Comparison of ENCODE assay signal across 10 cellular contexts in the genomic region with DNA sequence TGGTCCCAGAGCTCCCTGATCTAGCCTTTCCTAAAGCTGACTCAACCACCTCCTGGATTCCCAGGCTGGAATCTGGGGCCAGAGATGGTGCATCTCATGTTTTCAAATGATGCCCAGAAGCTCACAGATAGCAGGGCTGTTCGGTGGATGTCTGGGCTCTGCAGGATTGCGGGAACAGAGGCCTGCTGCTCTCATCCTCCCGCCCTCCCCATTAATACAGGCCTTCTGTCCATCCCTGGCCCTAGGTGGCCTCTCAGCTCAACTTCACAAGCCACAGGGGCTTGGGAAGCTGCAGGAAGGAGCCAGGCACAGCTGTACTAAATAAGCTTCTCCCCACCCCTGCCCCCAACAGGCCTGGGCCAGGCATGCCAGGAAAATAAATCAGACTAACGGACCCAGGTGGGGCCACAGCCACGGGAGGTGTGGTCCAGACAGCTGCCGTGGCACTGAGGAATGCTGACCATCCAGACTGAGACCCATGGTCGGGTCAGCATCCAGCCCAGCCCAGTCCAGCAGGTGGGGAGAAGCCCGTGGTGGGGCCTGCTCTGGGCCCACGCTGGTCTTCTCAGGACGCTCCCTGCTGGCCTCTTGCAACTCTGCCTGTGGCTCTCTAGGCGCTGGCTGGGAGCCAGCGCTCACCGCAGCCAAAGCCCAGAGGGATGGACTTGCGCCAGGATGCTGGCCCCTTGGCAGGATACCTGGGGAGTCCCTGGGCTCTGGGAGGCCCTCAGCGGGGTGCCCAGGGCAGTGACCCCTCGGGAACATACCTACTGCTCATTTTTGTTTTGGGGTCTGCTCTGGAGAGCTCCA. TPM values are rescaled to one million over a fixed set of nuclear protein-coding genes. Genes with fewer than 3 reads are reported as not detected.
A peak's percentile ranks its signal among the peaks of the same experiment; 100 is the strongest.
DNase-seq lines count a peak whose midpoint lies in the region; ATAC-seq, FAIRE-seq and TF ChIP-seq lines count a peak whose summit lies in the region.
"Had no signal": no experiment of that assay in that cellular context is flagged by ENCODE, and none has a peak within 500 bp of the region (broad histone marks: within the 10 kb centered on the region; RNA-seq: fewer than 3 reads in every experiment).

No MANE protein-coding gene starts in this region.

- peak overlapping the region in 8 of 11 experiments; percentile 14 to 69 (median 39); a peak in 13 of 22 replicates for H3K4me2 ChIP-seq in BLaER1 treated with 17β-estradiol and CSF1 and Interleukin-3, amounts not matched to agents 10 nM and 100 nM
- peak overlapping the region; percentile 32 for H3K4me2 ChIP-seq in astrocyte (ENCODE audit: low read length)

- CTCF ChIA-PET in CD8-positive, alpha-beta T cell (lab: Charles Lee) = interaction anchor here (0.8 to 5.2 kb wide), 27 partner anchors 10 to 398 kb away, joined by 3 to 85 read pairs (median 9); a partner anchor contains a TSS

- no peak overlapping the region for H3K27ac ChIP-seq in BLaER1 treated with 17β-estradiol and CSF1 and Interleukin-3, amounts not matched to agents 10 nM and 100 nM
- peak overlapping the region; percentile 37 for H3K27ac ChIP-seq in astrocyte (ENCODE audit: low read depth, low read length)
- H3K27ac ChIP-seq in right lobe of liver = no peak overlapping the region
- no peak overlapping the region for H3K27ac ChIP-seq in CD8-positive, alpha-beta T cell (ENCODE audit: low read depth, low read length)

- H3K36me3 Mint-ChIP-seq in astrocyte (ENCODE audit: low read depth, unreplicated experiment) = no peaks in the 10 kb centered on the region
- H3K36me3 Mint-ChIP-seq in CD8-positive, alpha-beta T cell = no peaks in the 10 kb centered on the region
- no peaks in the 10 kb centered on the region for H3K36me3 Mint-ChIP-seq in progenitor cell of endocrine pancreas (ENCODE audit: insufficient read depth)

- no peaks in the 10 kb centered on the region for H3K36me3 ChIP-seq in BLaER1 treated with 17β-estradiol and CSF1 and Interleukin-3, amounts not matched to agents 10 nM and 100 nM
- no peaks in the 10 kb centered on the region for H3K36me3 ChIP-seq in astrocyte (ENCODE audit: insufficient read depth, low read length)
- no peaks in the 10 kb centered on the region for H3K36me3 ChIP-seq in right lobe of liver
- no peaks in the 10 kb centered on the region for H3K36me3 ChIP-seq in CD8-positive, alpha-beta T cell (ENCODE audit: insufficient read depth, low read length)

- H3K27me3 Mint-ChIP-seq in astrocyte (ENCODE audit: low read depth, unreplicated experiment) (peaks cover 17% of the 10 kb centered on the region), progenitor cell of endocrine pancreas (peaks cover 25% of the 10 kb centered on the region)
- H3K27me3 Mint-ChIP-seq in CD8-positive, alpha-beta T cell (ENCODE audit: low read depth) = peaks cover 8% of the 10 kb centered on the region

- H3K4me3 Mint-ChIP-seq in astrocyte (ENCODE audit: unreplicated experiment) (peak overlapping the region; percentile 27), progenitor cell of endocrine pancreas (ENCODE audit: low read depth) (no peak overlapping the region)
- no peak overlapping the region for H3K4me3 Mint-ChIP-seq in CD8-positive, alpha-beta T cell

- ATAC-seq in right lobe of liver (peak; percentile 22 to 53 (median 44)), HG03457 (IDR thresholded peaks at IDR 0.05; ENCODE audit: unreplicated experiment) (no peak)
- ATAC-seq in CD8-positive, alpha-beta T cell = no peak
- ATAC-seq: GM12878 had no signal

- H2AFZ ChIP-seq in astrocyte (ENCODE audit: low read depth, low read length) = no peak overlapping the region

- FAIRE-seq in astrocyte (lab: Jason Lieb, UNC) (no peak), GM12892 (lab: Jason Lieb, UNC) (no peak)
- FAIRE-seq: GM12878 had no signal

- no peak for TF ChIP-seq POLR2A in right lobe of liver (IDR thresholded peaks at IDR 0.05)
- no peak for TF ChIP-seq POLR2A in GM12892 (IDR thresholded peaks at IDR 0.05; ENCODE audit: low read depth, low read length)

- H3K4me3 ChIP-seq in BLaER1 treated with 17β-estradiol and CSF1 and Interleukin-3, amounts not matched to agents 10 nM and 100 nM = no peak overlapping the region
- H3K4me3 ChIP-seq in astrocyte (ENCODE audit: insufficient read depth, low read depth, low read length) = no peak overlapping the region
- H3K4me3 ChIP-seq in right lobe of liver = no peak overlapping the region
- no peak overlapping the region for H3K4me3 ChIP-seq in CD8-positive, alpha-beta T cell (ENCODE audit: low read depth, low read length)
- H3K4me3 ChIP-seq: GM12878 had no signal

- H3K9me3 Mint-ChIP-seq in astrocyte (ENCODE audit: unreplicated experiment) (no peaks in the 10 kb centered on the region), progenitor cell of endocrine pancreas (ENCODE audit: low read depth) (no peaks in the 10 kb centered on the region)
- H3K9me3 Mint-ChIP-seq in CD8-positive, alpha-beta T cell = no peaks in the 10 kb centered on the region

- POLR2A ChIA-PET in CD8-positive, alpha-beta T cell (lab: Charles Lee) = interaction anchor here (1.3 kb wide), 1 partner anchor 9 kb away, joined by 4 read pairs; no protein-coding TSS in a partner anchor

- DNase-seq in NCI-H1092 (lab: John Stamatoyannopoulos, UW) = peak; percentile 56
- peak; percentile 64 for DNase-seq in astrocyte (ENCODE audit: low read depth)
- DNase-seq in right lobe of liver = no peak
- DNase-seq in CD8-positive, alpha-beta T cell = no peak
- no peak for DNase-seq in progenitor cell of endocrine pancreas (ENCODE audit: low spot score, unreplicated experiment)
- no peak for DNase-seq in GM12892 (ENCODE audit: insufficient read length)
- DNase-seq: NCI-H1694 had no signal

- H4K20me1 ChIP-seq in BLaER1 treated with 17β-estradiol and CSF1 and Interleukin-3, amounts not matched to agents 10 nM and 100 nM = peaks cover 0 to 27% (median 0%) of the 10 kb centered on the region in 11 experiments; a peak in 1 of 22 replicates
- peaks cover 4% of the 10 kb centered on the region for H4K20me1 ChIP-seq in astrocyte (ENCODE audit: insufficient read depth, low read length)

- no peaks in the 10 kb centered on the region for H3K79me2 ChIP-seq in astrocyte (ENCODE audit: insufficient read depth, low read length)

- H3K9me3 ChIP-seq in BLaER1 treated with 17β-estradiol and CSF1 and Interleukin-3, amounts not matched to agents 10 nM and 100 nM (replicated peaks in 1 of 11) = no peaks in the 10 kb centered on the region
- H3K9me3 ChIP-seq in astrocyte (ENCODE audit: insufficient read depth, low read depth, low read length) (no peaks in the 10 kb centered on the region), right lobe of liver (no peaks in the 10 kb centered on the region)
- no peaks in the 10 kb centered on the region for H3K9me3 ChIP-seq in CD8-positive, alpha-beta T cell (ENCODE audit: low read length)

- WGBS in right lobe of liver (ENCODE audit: insufficient coverage, low coverage, low lambda C conversion rate, missing lambda C conversion rate) = 59% methylated on average over 5 of the region's 16 CpGs

- TF ChIP-seq CTCF in astrocyte (IDR thresholded peaks at IDR 0.05; ENCODE audit: insufficient read depth, low read depth, low read length) = peak; percentile 21
- TF ChIP-seq CTCF in right lobe of liver (IDR thresholded peaks at IDR 0.05) = peak in 2 of 4 donors; percentile 7 to 8
- TF ChIP-seq CTCF in CD8-positive, alpha-beta T cell (IDR thresholded peaks at IDR 0.05) = no peak
- TF ChIP-seq CTCF in progenitor cell of endocrine pancreas (IDR thresholded peaks at IDR 0.05; ENCODE audit: unreplicated experiment) = no peak

- intact Hi-C loops in right lobe of liver (cut with DNase I) = no loop called here
- intact Hi-C loops in CD8-positive, alpha-beta T cell (cut with DNase I, micrococcal nuclease) = no loop called here

- H3K9ac ChIP-seq in BLaER1 treated with 17β-estradiol and CSF1 and Interleukin-3, amounts not matched to agents 10 nM and 100 nM = peak overlapping the region in 5 of 11 experiments; percentile 1 to 35 (median 22); a peak in 3 of 22 replicates
- H3K9ac ChIP-seq in astrocyte (ENCODE audit: low read length) = peak overlapping the region; percentile 39

- H3K4me1 Mint-ChIP-seq in astrocyte (ENCODE audit: low read depth, unreplicated experiment) (peaks cover 22% of the 10 kb centered on the region), progenitor cell of endocrine pancreas (ENCODE audit: low read depth) (no peaks in the 10 kb centered on the region)
- no peaks in the 10 kb centered on the region for H3K4me1 Mint-ChIP-seq in CD8-positive, alpha-beta T cell (ENCODE audit: low read depth)

- peaks cover 4 to 50% (median 39%) of the 10 kb centered on the region in 10 experiments; a peak in 17 of 20 replicates for H3K4me1 ChIP-seq in BLaER1 treated with 17β-estradiol and CSF1 and Interleukin-3, amounts not matched to agents 10 nM and 100 nM
- H3K4me1 ChIP-seq in astrocyte (ENCODE audit: insufficient read depth, low read length) (peaks cover 26% of the 10 kb centered on the region), right lobe of liver (no peaks in the 10 kb centered on the region)
- no peaks in the 10 kb centered on the region for H3K4me1 ChIP-seq in CD8-positive, alpha-beta T cell (ENCODE audit: insufficient read depth, low read length)

- H3K27me3 ChIP-seq in BLaER1 treated with 17β-estradiol and CSF1 and Interleukin-3, amounts not matched to agents 10 nM and 100 nM = peaks cover 0 to 3% (median 0%) of the 10 kb centered on the region in 11 experiments; a peak in 1 of 22 replicates
- H3K27me3 ChIP-seq in astrocyte (ENCODE audit: insufficient read depth, low read length) (peaks cover 6% of the 10 kb centered on the region), right lobe of liver (no peaks in the 10 kb centered on the region)
- H3K27me3 ChIP-seq in CD8-positive, alpha-beta T cell (ENCODE audit: insufficient read depth, low read length) = no peaks in the 10 kb centered on the region

- H3K27ac Mint-ChIP-seq in astrocyte (ENCODE audit: unreplicated experiment) (peak overlapping the region; percentile 71), progenitor cell of endocrine pancreas (no peak overlapping the region)
- no peak overlapping the region for H3K27ac Mint-ChIP-seq in CD8-positive, alpha-beta T cell

RNA-seq across cellular contexts. Expression of a gene that starts 8.5 kb away (rescaled TPM):
- total RNA-seq in astrocyte (98.9 and 107 TPM in 2 replicates), right lobe of liver (10 to 100 TPM; 16.4 to 23.6 (median 21.1) TPM), progenitor cell of endocrine pancreas (51.2 and 53.8 TPM in 2 replicates)
- total RNA-seq in CD8-positive, alpha-beta T cell = 10 to 100 TPM; 44.8 to 45.7 TPM
- polyA plus RNA-seq in GM12892 (2012; ENCODE audit: missing spikeins) = 15.6 TPM

RNA-seq across cellular contexts. Expression of a gene that starts 11.2 kb away (rescaled TPM):
- total RNA-seq in astrocyte (2.9 and 3.3 TPM in 2 replicates), right lobe of liver (not detected), progenitor cell of endocrine pancreas (not detected in 2 replicates)
- 1 to 10 TPM; 2.0 to 2.1 TPM for total RNA-seq in CD8-positive, alpha-beta T cell
- polyA plus RNA-seq in GM12892 (2012; ENCODE audit: missing spikeins) = 1.1 TPM
- total RNA-seq: GM12878 had no signal

RNA-seq across cellular contexts. Expression of a gene that starts 29.8 kb away (rescaled TPM):
- 146 and 162 TPM in 2 replicates for total RNA-seq in astrocyte
- not detected for total RNA-seq in right lobe of liver
- not detected for total RNA-seq in CD8-positive, alpha-beta T cell
- 0.60 and 0.73 TPM in 2 replicates for total RNA-seq in progenitor cell of endocrine pancreas
- polyA plus RNA-seq in GM12892 (2012; ENCODE audit: missing spikeins) = not detected
- total RNA-seq: GM12878 had no signal

RNA-seq across cellular contexts. Expression of a gene that starts 48.1 kb away (rescaled TPM):
- total RNA-seq in astrocyte (220 and 225 TPM in 2 replicates), right lobe of liver (10 to 100 TPM; 17.4 to 42.8 (median 29.5) TPM), progenitor cell of endocrine pancreas (119 and 130 TPM in 2 replicates)
- total RNA-seq in CD8-positive, alpha-beta T cell = 100 to 1,000 TPM; 121 to 123 TPM
- 23.9 TPM for polyA plus RNA-seq in GM12892 (2012; ENCODE audit: missing spikeins)

Comparison
In these comparisons a context has a peak if more than half of its experiments do, and no peak if none do; other contexts are left out.
1. DNase-seq: peak in NCI-H1092 (single experiment) and astrocyte (single experiment); none in right lobe of liver (0 of 3), CD8-positive, alpha-beta T cell (0 of 7), progenitor cell of endocrine pancreas (single experiment) and GM12892 (single experiment).
2. ATAC-seq: peak in right lobe of liver (4 of 4); none in HG03457 (single experiment) and CD8-positive, alpha-beta T cell (single experiment).
3. RNA of a gene that starts 29.8 kb away (total RNA-seq): 146 to 162 TPM in astrocyte; 0.60 to 0.73 TPM in progenitor cell of endocrine pancreas, not detected in right lobe of liver and not detected in CD8-positive, alpha-beta T cell; every median in the first group is over 10 times any median in the second.